In the genomic region with DNA sequence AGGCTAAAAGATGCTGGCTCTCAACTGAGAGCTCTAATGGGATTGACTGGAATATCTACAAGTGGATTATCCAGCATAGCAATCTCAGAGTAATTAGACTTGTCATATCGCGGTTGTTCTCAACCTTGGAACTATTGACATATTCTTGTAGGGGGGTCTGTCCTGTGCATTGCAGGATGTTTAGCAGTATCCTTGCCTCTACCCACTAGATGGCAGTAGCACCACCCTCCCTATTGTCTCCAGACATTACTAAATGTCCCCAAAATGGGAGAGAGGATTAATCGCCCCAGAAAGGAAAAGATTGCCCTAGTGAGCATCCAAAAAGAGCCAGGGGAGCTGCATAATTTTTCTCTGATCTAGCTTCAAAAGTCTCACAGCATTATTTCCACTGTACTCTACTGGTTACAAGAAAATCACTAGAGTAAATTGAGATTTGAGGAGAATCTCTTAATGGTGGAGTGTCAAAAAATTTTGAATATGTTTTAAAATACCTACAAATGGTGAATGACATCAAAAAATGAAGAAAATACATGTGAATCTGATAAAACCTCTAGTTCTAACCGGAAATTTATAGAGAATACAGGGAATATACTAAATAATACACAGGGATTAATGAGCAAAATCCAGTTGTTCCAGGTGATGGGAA, we compare ENCODE assay signal across 1 cellular context.
TF ChIP-seq lines count a peak whose summit lies in the region.

No MANE protein-coding gene starts in this region.

TF ChIP-seq in SK-N-SH treated with all-trans-retinoic acid at 6 μM for 48 hours, 23 proteins besides CTCF, POLR2A, EP300 and RAD21 (continued from another document):
- TF ChIP-seq, protein P1, sequence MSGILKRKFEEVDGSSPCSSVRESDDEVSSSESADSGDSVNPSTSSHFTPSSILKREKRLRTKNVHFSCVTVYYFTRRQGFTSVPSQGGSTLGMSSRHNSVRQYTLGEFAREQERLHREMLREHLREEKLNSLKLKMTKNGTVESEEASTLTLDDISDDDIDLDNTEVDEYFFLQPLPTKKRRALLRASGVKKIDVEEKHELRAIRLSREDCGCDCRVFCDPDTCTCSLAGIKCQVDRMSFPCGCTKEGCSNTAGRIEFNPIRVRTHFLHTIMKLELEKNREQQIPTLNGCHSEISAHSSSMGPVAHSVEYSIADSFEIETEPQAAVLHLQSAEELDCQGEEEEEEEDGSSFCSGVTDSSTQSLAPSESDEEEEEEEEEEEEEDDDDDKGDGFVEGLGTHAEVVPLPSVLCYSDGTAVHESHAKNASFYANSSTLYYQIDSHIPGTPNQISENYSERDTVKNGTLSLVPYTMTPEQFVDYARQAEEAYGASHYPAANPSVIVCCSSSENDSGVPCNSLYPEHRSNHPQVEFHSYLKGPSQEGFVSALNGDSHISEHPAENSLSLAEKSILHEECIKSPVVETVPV (CRISPR knock-in tag; IDR thresholded peaks at IDR 0.05) = no peak
- TF ChIP-seq RARB (CRISPR knock-in tag; IDR thresholded peaks at IDR 0.05) (no peak), ZNF8 (CRISPR knock-in tag; IDR thresholded peaks at IDR 0.05) (no peak), ZNF70 (CRISPR knock-in tag; IDR thresholded peaks at IDR 0.05) (no peak), ZFP3 (CRISPR knock-in tag; IDR thresholded peaks at IDR 0.05) (no peak)
- TF ChIP-seq, protein P2, sequence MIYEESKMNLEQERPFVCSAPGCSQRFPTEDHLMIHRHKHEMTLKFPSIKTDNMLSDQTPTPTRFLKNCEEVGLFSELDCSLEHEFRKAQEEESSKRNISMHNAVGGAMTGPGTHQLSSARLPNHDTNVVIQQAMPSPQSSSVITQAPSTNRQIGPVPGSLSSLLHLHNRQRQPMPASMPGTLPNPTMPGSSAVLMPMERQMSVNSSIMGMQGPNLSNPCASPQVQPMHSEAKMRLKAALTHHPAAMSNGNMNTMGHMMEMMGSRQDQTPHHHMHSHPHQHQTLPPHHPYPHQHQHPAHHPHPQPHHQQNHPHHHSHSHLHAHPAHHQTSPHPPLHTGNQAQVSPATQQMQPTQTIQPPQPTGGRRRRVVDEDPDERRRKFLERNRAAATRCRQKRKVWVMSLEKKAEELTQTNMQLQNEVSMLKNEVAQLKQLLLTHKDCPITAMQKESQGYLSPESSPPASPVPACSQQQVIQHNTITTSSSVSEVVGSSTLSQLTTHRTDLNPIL (CRISPR knock-in tag; IDR thresholded peaks at IDR 0.05; ENCODE audit: low read depth) = no peak
